8 cellular contexts compared by ENCODE assay signal in the genomic region with DNA sequence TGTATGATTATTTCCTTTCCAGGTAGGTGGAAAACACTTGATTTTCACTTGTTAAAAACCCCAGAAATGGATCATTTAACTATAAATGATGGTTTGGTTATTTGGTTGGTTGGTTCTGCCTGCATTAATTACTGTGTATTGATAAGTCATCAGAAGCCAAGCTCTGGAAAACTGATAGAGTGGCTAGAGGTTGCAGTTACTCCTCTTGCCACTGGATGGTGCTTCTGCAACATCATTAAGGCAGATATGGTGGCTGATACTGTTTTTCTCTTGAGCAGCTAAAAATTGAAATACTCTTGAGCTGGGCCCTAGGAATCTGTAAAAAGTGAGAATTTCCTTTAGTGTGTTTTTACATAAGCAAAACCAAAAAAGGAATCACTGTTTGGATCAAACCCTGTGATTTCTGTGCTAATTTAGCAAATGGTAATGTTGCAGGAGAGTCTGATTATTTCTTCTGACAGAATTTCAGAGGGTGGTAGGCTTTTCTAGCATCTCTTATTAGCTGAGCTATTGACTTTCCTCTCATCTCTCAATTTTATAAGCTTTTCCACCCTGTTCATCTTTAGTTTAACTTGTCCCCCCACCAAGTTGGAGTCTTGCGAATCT. TPM values are rescaled to one million over a fixed set of nuclear protein-coding genes. Genes with fewer than 3 reads are reported as not detected.
A peak's percentile ranks its signal among the peaks of the same experiment; 100 is the strongest.
DNase-seq lines count a peak whose midpoint lies in the region; ATAC-seq and TF ChIP-seq lines count a peak whose summit lies in the region.

No MANE protein-coding gene starts in this region.

- DNase-seq in NCI-H2171 treated with DMSO at 0.1 percent for 48 hours (lab: John Stamatoyannopoulos, UW) (peak; percentile 50), NCI-H2171 (lab: John Stamatoyannopoulos, UW) (no peak), HPDE6-E6E7 (ENCODE audit: extremely low spot score) (peak; percentile 17), WERI-Rb-1 (no peak), head of caudate nucleus (peak in 28 of 42 donors; percentile 21 to 77 (median 46)), NCI-H187 (lab: John Stamatoyannopoulos, UW) (no peak)

- peak; percentile 87 for TF ChIP-seq CTCF in WERI-Rb-1 (IDR thresholded peaks at IDR 0.05; ENCODE audit: low read depth, low read length)

- peaks cover 0 to 15% (median 11%) of the 10 kb centered on the region in 3 donors for H3K4me1 ChIP-seq in skeletal muscle tissue (ENCODE audit: control insufficient read depth in 3 of 3, insufficient read depth in 3 of 3, low read length in 3 of 3)

- peaks cover 11% of the 10 kb centered on the region for H3K36me3 ChIP-seq in WERI-Rb-1
- no peaks in the 10 kb centered on the region for H3K36me3 ChIP-seq in skeletal muscle tissue (ENCODE audit: control insufficient read depth in 3 of 3, insufficient read depth in 3 of 3, low read length in 3 of 3)

- H3K4me3 ChIP-seq in WERI-Rb-1 (ENCODE audit: low read depth, low read length) (no peak overlapping the region), skeletal muscle tissue (ENCODE audit: low read length in 3 of 3) (no peak overlapping the region)

- intact Hi-C loops in head of caudate nucleus (cut with DNase I): loop anchor here (5.0 kb wide), 1 partner anchor 59 kb away; no protein-coding TSS in a partner anchor

- H3K27me3 ChIP-seq in WERI-Rb-1 (ENCODE audit: insufficient read depth, low read depth, severe bottlenecking): no peaks in the 10 kb centered on the region
- no peaks in the 10 kb centered on the region for H3K27me3 ChIP-seq in skeletal muscle tissue (ENCODE audit: control insufficient read depth in 3 of 3, insufficient read depth in 3 of 3, low read length in 3 of 3)

- H3K9ac ChIP-seq in skeletal muscle tissue (ENCODE audit: low read depth in 1 of 3, low read length in 3 of 3): no peak overlapping the region

- ATAC-seq in GM21447 (IDR thresholded peaks at IDR 0.05; ENCODE audit: unreplicated experiment): no peak

- no peaks in the 10 kb centered on the region for H3K9me3 ChIP-seq in WERI-Rb-1 (ENCODE audit: severe bottlenecking)
- H3K9me3 ChIP-seq in skeletal muscle tissue (ENCODE audit: control insufficient read depth in 3 of 3, low read length in 3 of 3): no peaks in the 10 kb centered on the region

- H3K27ac ChIP-seq in WERI-Rb-1 (no peak overlapping the region), skeletal muscle tissue (ENCODE audit: low read depth, low read length) (peak overlapping the region; percentile 61)

RNA-seq across cellular contexts. Expression of gene RAB10, which starts 54.3 kb away (rescaled TPM):
- 49.1 TPM for total RNA-seq in skeletal muscle tissue

Comparison
In these comparisons a context has a peak if more than half of its experiments do, and no peak if none do; other contexts are left out.
1. DNase-seq: peak in NCI-H2171 treated with DMSO at 0.1 percent for 48 hours (single experiment), HPDE6-E6E7 (single experiment) and head of caudate nucleus (28 of 42); none in NCI-H2171 (single experiment), WERI-Rb-1 (single experiment) and NCI-H187 (0 of 2).